13 cellular contexts compared by ENCODE assay signal in genomic region chr6:41464019-41464418, GRCh38.
"Had no signal": no experiment of that assay in that cellular context is flagged by ENCODE, and none has a peak within 500 bp of the region (broad histone marks: within the 10 kb centered on the region; RNA-seq: fewer than 3 reads in every experiment).

No MANE protein-coding gene starts in this region.

- FAIRE-seq: frontal cortex had no signal

- H3K27ac ChIP-seq: left ventricle myocardium inferior, lower lobe of right lung, prostate gland, right atrium auricular region, sigmoid colon, spleen, testis, tibial artery had no signal

- H3K27me3 ChIP-seq: right atrium auricular region, testis had no signal

- H3K36me3 ChIP-seq: left ventricle myocardium inferior, lower lobe of right lung, prostate gland, right atrium auricular region, sigmoid colon, spleen, tibial artery had no signal

- ATAC-seq: stimulated activated naive CD8-positive, alpha-beta T cell treated with anti-CD3 and anti-CD28 coated beads, Interleukin-15, Interleukin-2, amounts not matched to agents 100 U/mL and 50 U/mL, for 24 hours had no signal

- H3K4me3 ChIP-seq: left ventricle myocardium inferior, lower lobe of right lung, prostate gland, right atrium auricular region, sigmoid colon, spleen, testis, tibial artery had no signal

- DNase-seq: cerebellar nuclear complex, cortex of kidney, natural killer cell, spleen had no signal

- H3K4me1 ChIP-seq: left ventricle myocardium inferior, lower lobe of right lung, prostate gland, right atrium auricular region, sigmoid colon, testis, tibial artery had no signal

- H3K9me3 ChIP-seq: left ventricle myocardium inferior, lower lobe of right lung, prostate gland, right atrium auricular region, sigmoid colon, spleen, testis, tibial artery had no signal
